In the genomic region with DNA sequence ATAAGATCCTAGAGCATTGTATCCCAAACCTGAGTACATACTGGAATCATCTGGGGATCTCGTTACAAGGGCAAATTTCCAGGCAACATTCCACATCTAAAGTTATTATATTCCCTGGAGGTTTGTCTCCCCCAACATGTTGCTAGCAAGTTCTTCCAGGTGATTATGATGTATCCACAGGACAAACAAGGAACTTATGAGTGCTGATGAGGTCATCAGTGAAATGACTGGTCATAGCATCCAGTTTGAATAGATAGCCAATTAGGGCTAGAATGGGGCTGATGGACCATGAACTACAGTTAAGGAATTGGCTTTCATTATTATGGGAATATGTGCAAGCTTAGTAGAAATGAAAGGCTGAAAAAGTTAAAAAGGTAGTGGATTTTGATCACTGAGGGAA, we compare ENCODE assay signal across 15 cellular contexts.
A peak's percentile ranks its signal among the peaks of the same experiment; 100 is the strongest.
DNase-seq lines count a peak whose midpoint lies in the region; ATAC-seq, FAIRE-seq and TF ChIP-seq lines count a peak whose summit lies in the region.
"Had no signal": no experiment of that assay in that cellular context is flagged by ENCODE, and none has a peak within 500 bp of the region (broad histone marks: within the 10 kb centered on the region; RNA-seq: fewer than 3 reads in every experiment).

No MANE protein-coding gene starts in this region.

- H3K27me3 ChIP-seq in HepG2 (ENCODE audit: control insufficient read depth in 1 of 2, insufficient read depth in 2 of 2, low read length in 2 of 2), result no peaks in the 10 kb centered on the region; a peak in 1 of 5 replicates
- H3K27me3 ChIP-seq in right lobe of liver, result no peaks in the 10 kb centered on the region
- H3K27me3 ChIP-seq in PC-3 (ENCODE audit: low read length), result no peaks in the 10 kb centered on the region

- H3K9ac ChIP-seq in HepG2 (ENCODE audit: insufficient read depth, low read depth, low read length) (no peak overlapping the region), PC-3 (ENCODE audit: low read length) (no peak overlapping the region)

- H3K4me2 ChIP-seq in HepG2 (ENCODE audit: low read depth, low read length) (no peak overlapping the region), PC-3 (ENCODE audit: low read length) (no peak overlapping the region)

- H3K36me3 ChIP-seq in HepG2 (replicated peaks in 1 of 2; ENCODE audit: control insufficient read depth in 1 of 2, insufficient read depth in 2 of 2, low read length in 2 of 2) (no peaks in the 10 kb centered on the region), right lobe of liver (no peaks in the 10 kb centered on the region), PC-3 (ENCODE audit: low read depth, low read length) (no peaks in the 10 kb centered on the region)

- 89% methylated on average over 1 of the region's 1 CpG for WGBS in HepG2 (ENCODE audit: low lambda C conversion rate)
- 100% methylated on average over 1 of the region's 1 CpG for WGBS in right lobe of liver (ENCODE audit: insufficient coverage, low coverage, low lambda C conversion rate, missing lambda C conversion rate)

- CTCF ChIA-PET in HepG2 (lab: Yijun Ruan, JAX; ENCODE audit: low intra/inter-chr PET ratio, low total read pairs) (no interaction called here), PC-3 (lab: Charles Lee) (no interaction called here)

- no peaks in the 10 kb centered on the region for H4K20me1 ChIP-seq in HepG2 (ENCODE audit: insufficient read depth, low read length)
- H4K20me1 ChIP-seq in PC-3 (ENCODE audit: low read length), result no peaks in the 10 kb centered on the region

- H3K79me2 ChIP-seq in HepG2 (ENCODE audit: insufficient read depth, low read length) (no peaks in the 10 kb centered on the region), PC-3 (ENCODE audit: low read length) (no peaks in the 10 kb centered on the region)

- no peaks in the 10 kb centered on the region for H3F3A ChIP-seq in PC-3 (ENCODE audit: low read length, unreplicated experiment)

- no peaks in the 10 kb centered on the region for H3K9me2 ChIP-seq in PC-3 (replicated peaks; ENCODE audit: low read length)

- H3K4me1 ChIP-seq in HepG2 (ENCODE audit: insufficient read depth, low read length), result no peaks in the 10 kb centered on the region
- no peaks in the 10 kb centered on the region for H3K4me1 ChIP-seq in right lobe of liver
- H3K4me1 ChIP-seq in PC-3 (ENCODE audit: insufficient read depth, low read length), result no peaks in the 10 kb centered on the region

- no peak for DNase-seq in HepG2 (ENCODE audit: low spot score)
- DNase-seq in right lobe of liver, result no peak
- DNase-seq in PC-3, result peak; percentile 20
- DNase-seq in mucosa of gallbladder (ENCODE audit: low spot score), result no peak
- DNase-seq in activated gamma-delta T cell (lab: John Stamatoyannopoulos, UW), result no peak
- DNase-seq: COR-L47, H9, NCI-H1417 treated with DMSO at 0.1 percent for 48 hours, NCI-H2081, NCI-H446 treated with DMSO at 0.1 percent for 48 hours, NCI-H774 had no signal

- H3K27ac ChIP-seq in HepG2 (ENCODE audit: extremely low read length, insufficient read depth, low read length), result no peak overlapping the region
- no peak overlapping the region for H3K27ac ChIP-seq in right lobe of liver
- H3K27ac ChIP-seq in PC-3 (ENCODE audit: low read length), result no peak overlapping the region
- H3K27ac ChIP-seq: C4-2B had no signal

- no peak for ATAC-seq in HepG2
- ATAC-seq in right lobe of liver, result no peak
- ATAC-seq in PC-3, result no peak
- peak; percentile 52 for ATAC-seq in esophagus mucosa
- no peak for ATAC-seq in GM18858 (IDR thresholded peaks at IDR 0.05; ENCODE audit: unreplicated experiment)
- ATAC-seq: Right ventricle myocardium inferior had no signal

- no peak for TF ChIP-seq EP300 in HepG2 (IDR thresholded peaks at IDR 0.05; ENCODE audit: low read depth in 2 of 2, low read length in 2 of 2)
- TF ChIP-seq EP300 in HepG2 (CRISPR knock-in tag; IDR thresholded peaks at IDR 0.05; ENCODE audit: borderline replicate concordance), result no peak

- intact Hi-C loops in HepG2 (cut with micrococcal nuclease; ENCODE audit: unreplicated experiment), result no loop called here
- intact Hi-C loops in right lobe of liver (cut with DNase I), result no loop called here
- intact Hi-C loops in PC-3 (cut with micrococcal nuclease), result no loop called here

- POLR2A ChIA-PET in HepG2 (lab: Yijun Ruan, JAX), result no interaction called here
- POLR2A ChIA-PET in PC-3 (lab: Charles Lee; ENCODE audit: unreplicated experiment), result no interaction called here

- TF ChIP-seq RAD21 in HepG2 (CRISPR knock-in tag; IDR thresholded peaks at IDR 0.05), result no peak

- FAIRE-seq in HepG2 (lab: Jason Lieb, UNC), result no peak

- in situ Hi-C loops in HepG2 (cut with HindIII; ENCODE audit: extremely low pct_ligation_motif_present, low pct_unique_long_range_greater_than_20kb), result no loop called here

- H3K4me3 ChIP-seq in HepG2 (replicated peaks in 1 of 3; ENCODE audit: insufficient read depth in 1 of 3, low read depth in 2 of 3, low read length in 3 of 3) (no peak overlapping the region), right lobe of liver (no peak overlapping the region), PC-3 (ENCODE audit: low read length) (no peak overlapping the region)

- no peak overlapping the region for H2AFZ ChIP-seq in HepG2 (ENCODE audit: low read length)
- no peak overlapping the region for H2AFZ ChIP-seq in PC-3 (ENCODE audit: low read length)

- H3K9me3 ChIP-seq in HepG2 (ENCODE audit: low read length) (no peaks in the 10 kb centered on the region), right lobe of liver (no peaks in the 10 kb centered on the region), PC-3 (ENCODE audit: low read length) (no peaks in the 10 kb centered on the region)

- TF ChIP-seq CTCF in HepG2 (CRISPR knock-in tag; IDR thresholded peaks at IDR 0.05), result no peak
- TF ChIP-seq CTCF in right lobe of liver (IDR thresholded peaks at IDR 0.05), result no peak
- TF ChIP-seq CTCF in PC-3 (conservative IDR thresholded peaks at IDR 0.05; ENCODE audit: low read depth, low read length), result no peak

- BruUV-seq in HepG2 (replicated peaks; lab: Mats Ljungman, UMichigan) (no TSS peak), PC-3 (replicated peaks; lab: Mats Ljungman, UMichigan) (no TSS peak)

- TF ChIP-seq POLR2A in HepG2 (IDR thresholded peaks at IDR 0.05; ENCODE audit: insufficient read depth in 1 of 2, low read depth in 2 of 2, low read length in 2 of 2), result no peak
- no peak for TF ChIP-seq POLR2A in right lobe of liver (IDR thresholded peaks at IDR 0.05)

TF ChIP-seq in HepG2, 621 proteins besides CTCF, POLR2A, EP300 and RAD21:
- TF ChIP-seq, protein P1, sequence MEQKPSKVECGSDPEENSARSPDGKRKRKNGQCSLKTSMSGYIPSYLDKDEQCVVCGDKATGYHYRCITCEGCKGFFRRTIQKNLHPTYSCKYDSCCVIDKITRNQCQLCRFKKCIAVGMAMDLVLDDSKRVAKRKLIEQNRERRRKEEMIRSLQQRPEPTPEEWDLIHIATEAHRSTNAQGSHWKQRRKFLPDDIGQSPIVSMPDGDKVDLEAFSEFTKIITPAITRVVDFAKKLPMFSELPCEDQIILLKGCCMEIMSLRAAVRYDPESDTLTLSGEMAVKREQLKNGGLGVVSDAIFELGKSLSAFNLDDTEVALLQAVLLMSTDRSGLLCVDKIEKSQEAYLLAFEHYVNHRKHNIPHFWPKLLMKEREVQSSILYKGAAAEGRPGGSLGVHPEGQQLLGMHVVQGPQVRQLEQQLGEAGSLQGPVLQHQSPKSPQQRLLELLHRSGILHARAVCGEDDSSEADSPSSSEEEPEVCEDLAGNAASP (CRISPR knock-in tag; IDR thresholded peaks at IDR 0.05; ENCODE audit: borderline replicate concordance), result no peak
- TF ChIP-seq CREB1 (IDR thresholded peaks at IDR 0.05) (peak; percentile 77), CREB1 (CRISPR knock-in tag; IDR thresholded peaks at IDR 0.05) (no peak), NFYC (CRISPR knock-in tag; IDR thresholded peaks at IDR 0.05) (no peak), ATF7 (IDR thresholded peaks at IDR 0.05) (peak; percentile 68), ATF7 (CRISPR knock-in tag; IDR thresholded peaks at IDR 0.05) (no peak)
